Comparison of ENCODE assay signal across 29 cellular contexts in the genomic region with DNA sequence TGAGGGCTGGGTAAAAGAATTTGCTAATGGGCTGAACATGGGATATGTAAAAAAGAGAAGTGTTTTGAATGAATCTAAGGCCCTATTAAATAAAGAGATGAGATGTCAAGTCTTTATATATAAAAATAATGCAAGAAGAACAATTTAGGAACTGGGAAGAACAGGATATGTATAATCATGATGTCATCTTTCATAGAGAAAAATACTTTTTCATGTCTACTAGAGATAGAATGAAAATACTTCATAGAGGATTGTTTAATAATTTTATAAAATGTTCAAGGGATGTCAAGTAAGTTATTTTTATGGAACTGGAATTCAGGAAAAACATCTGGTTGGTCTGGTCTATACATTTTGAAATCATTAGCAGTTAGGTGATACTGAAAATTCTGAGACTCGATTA.
"Had no signal": no experiment of that assay in that cellular context is flagged by ENCODE, and none has a peak within 500 bp of the region (broad histone marks: within the 10 kb centered on the region; RNA-seq: fewer than 3 reads in every experiment).

No MANE protein-coding gene starts in this region.

- H3K4me1 ChIP-seq: colonic mucosa, esophagus muscularis mucosa, esophagus squamous epithelium, foreskin keratinocyte, gastrocnemius medialis, gastroesophageal sphincter, heart left ventricle, heart right ventricle had no signal

- DNase-seq: colonic mucosa; cortex of kidney; dermis blood vessel endothelial cell; dorsolateral prefrontal cortex; effector CD4-positive, alpha-beta T cell; effector CD8-positive, alpha-beta T cell; effector memory CD4-positive, alpha-beta T cell; effector memory CD8-positive, alpha-beta T cell; endodermal cell; erythroblast; esophagus squamous epithelium; foreskin fibroblast; foreskin keratinocyte; foreskin melanocyte; gastrocnemius medialis; glutamatergic neuron; head of caudate nucleus; heart left ventricle; heart right ventricle had no signal

- H3K9me3 ChIP-seq: colonic mucosa, esophagus muscularis mucosa, esophagus squamous epithelium, gastrocnemius medialis, gastroesophageal sphincter had no signal

- H3K9me3 Mint-ChIP-seq: dendritic cell treated with granulocyte-macrophage colony-stimulating factor and Interleukin-4, amounts not matched to agents 40 ng/mL and 50 ng/mL, for 4 days; endodermal cell had no signal

- H3K27ac ChIP-seq: colonic mucosa, coronary artery, dorsolateral prefrontal cortex, epithelial cell of prostate, esophagus muscularis mucosa, esophagus squamous epithelium, foreskin keratinocyte, gastrocnemius medialis, gastroesophageal sphincter, heart left ventricle, heart right ventricle had no signal

- H3K36me3 ChIP-seq: colonic mucosa, esophagus muscularis mucosa, esophagus squamous epithelium, gastrocnemius medialis, gastroesophageal sphincter, heart left ventricle, heart right ventricle had no signal

- H3K27me3 ChIP-seq: colonic mucosa, dorsolateral prefrontal cortex, esophagus muscularis mucosa, esophagus squamous epithelium, foreskin keratinocyte, gastrocnemius medialis, gastroesophageal sphincter, heart left ventricle, heart right ventricle had no signal

- H3K4me3 ChIP-seq: colonic mucosa, coronary artery, dorsolateral prefrontal cortex, esophagus muscularis mucosa, esophagus squamous epithelium, gastrocnemius medialis, gastroesophageal sphincter, heart left ventricle, heart right ventricle had no signal

- FAIRE-seq: colon, endometrium, endothelial cell of umbilical vein, frontal cortex had no signal

- H3K27me3 Mint-ChIP-seq: dendritic cell treated with granulocyte-macrophage colony-stimulating factor and Interleukin-4, amounts not matched to agents 40 ng/mL and 50 ng/mL, for 4 days; effector memory CD8-positive, alpha-beta T cell had no signal

- H3K27ac Mint-ChIP-seq: dendritic cell treated with granulocyte-macrophage colony-stimulating factor and Interleukin-4, amounts not matched to agents 40 ng/mL and 50 ng/mL, for 4 days; effector memory CD8-positive, alpha-beta T cell; endodermal cell had no signal

- H3K4me3 Mint-ChIP-seq: dendritic cell treated with granulocyte-macrophage colony-stimulating factor and Interleukin-4, amounts not matched to agents 40 ng/mL and 50 ng/mL, for 4 days; effector memory CD8-positive, alpha-beta T cell; endodermal cell had no signal

- ATAC-seq: effector memory CD8-positive, alpha-beta T cell; esophagus mucosa; foreskin keratinocyte; gastrocnemius medialis; gastroesophageal sphincter; heart left ventricle; heart right ventricle had no signal
